Comparison of ENCODE assay signal across 16 cellular contexts in the genomic region with DNA sequence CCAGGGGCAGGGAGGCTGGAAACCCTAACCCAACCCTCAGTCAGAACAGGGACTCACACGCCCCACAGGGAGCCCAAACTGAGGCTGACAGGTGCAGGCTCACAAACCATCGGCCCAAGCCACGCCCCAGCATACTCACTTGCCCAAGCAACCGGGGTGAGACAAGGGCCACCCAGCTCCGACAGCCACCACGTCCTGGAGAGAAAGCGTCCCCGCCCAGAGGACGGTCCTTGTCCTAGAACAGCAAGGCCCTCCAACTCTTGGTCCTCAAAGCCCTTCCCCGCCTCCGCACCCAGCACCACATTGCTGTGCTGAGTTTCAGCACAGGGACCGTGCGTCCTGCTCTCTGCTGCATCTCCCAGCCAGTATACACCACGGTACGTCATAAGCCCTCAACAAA. TPM values are rescaled to one million over a fixed set of nuclear protein-coding genes. Genes with fewer than 3 reads are reported as not detected.
DNase-seq lines count a peak whose midpoint lies in the region; TF ChIP-seq lines count a peak whose summit lies in the region.
"Had no signal": no experiment of that assay in that cellular context is flagged by ENCODE, and none has a peak within 500 bp of the region (broad histone marks: within the 10 kb centered on the region; RNA-seq: fewer than 3 reads in every experiment).

No MANE protein-coding gene starts in this region.

- no peak overlapping the region for H3K4me3 ChIP-seq in coronary artery
- no peak overlapping the region for H3K4me3 ChIP-seq in stomach
- H3K4me3 ChIP-seq: left ventricle myocardium inferior, right atrium auricular region had no signal

- H3K9me3 ChIP-seq in stomach: peaks cover 0 to 21% (median 5%) of the 10 kb centered on the region in 4 donors
- H3K9me3 ChIP-seq: right atrium auricular region had no signal

- H3K27ac Mint-ChIP-seq in immature natural killer cell: peak overlapping the region in 1 of 6 donors; percentile 46
- H3K27ac Mint-ChIP-seq: CD4-positive, alpha-beta T cell; nephron had no signal

- intact Hi-C loops in stomach (cut with DNase I; ENCODE audit: low total_unique reads): no loop called here

- 43 to 76% (median 65%) methylated on average over 15 of the region's 15 CpGs for WGBS in stomach, 5 donors

- no peaks in the 10 kb centered on the region for H3K9me3 Mint-ChIP-seq in immature natural killer cell
- H3K9me3 Mint-ChIP-seq: CD4-positive, alpha-beta T cell had no signal

- H3K36me3 ChIP-seq in stomach: peaks cover 0 to 52% (median 20%) of the 10 kb centered on the region in 4 donors
- H3K36me3 ChIP-seq: right atrium auricular region had no signal

- H3K4me3 Mint-ChIP-seq in immature natural killer cell: no peak overlapping the region
- H3K4me3 Mint-ChIP-seq: CD4-positive, alpha-beta T cell; nephron had no signal

- no peak for TF ChIP-seq POLR2A in stomach (IDR thresholded peaks at IDR 0.05)

- no peak for TF ChIP-seq CTCF in coronary artery (IDR thresholded peaks at IDR 0.05)
- no peak for TF ChIP-seq CTCF in stomach (IDR thresholded peaks at IDR 0.05)

- no peak overlapping the region for H3K27ac ChIP-seq in coronary artery
- peak overlapping the region in 2 of 5 donors; percentile 7 to 18 for H3K27ac ChIP-seq in stomach
- H3K27ac ChIP-seq in substantia nigra (ENCODE audit: low read depth, low read length, poor library complexity, severe bottlenecking): no peak overlapping the region
- H3K27ac ChIP-seq: left ventricle myocardium inferior, right atrium auricular region had no signal

- H3K27me3 ChIP-seq in stomach: no peaks in the 10 kb centered on the region
- H3K27me3 ChIP-seq: right atrium auricular region had no signal

- TF ChIP-seq EP300 in stomach (IDR thresholded peaks at IDR 0.05): no peak

- H3K4me1 Mint-ChIP-seq in immature natural killer cell: peaks cover 0 to 2% of the 10 kb centered on the region in 2 donors

- peaks cover 6 to 50% (median 44%) of the 10 kb centered on the region in 3 donors for H3K36me3 Mint-ChIP-seq in immature natural killer cell

- peaks cover 0 to 2% (median 0%) of the 10 kb centered on the region in 3 donors for H3K27me3 Mint-ChIP-seq in immature natural killer cell (ENCODE audit: low read depth in 3 of 3)
- H3K27me3 Mint-ChIP-seq: CD4-positive, alpha-beta T cell had no signal

- no peaks in the 10 kb centered on the region for H3K4me1 ChIP-seq in stomach

- DNase-seq in NCI-H1436 (lab: John Stamatoyannopoulos, UW): peak; percentile 64
- DNase-seq in NCI-H1436 treated with DMSO at 0.1 percent for 48 hours (lab: John Stamatoyannopoulos, UW): no peak
- DNase-seq in NCI-H2081 treated with DMSO at 0.1 percent for 48 hours (lab: John Stamatoyannopoulos, UW): peak; percentile 89
- DNase-seq in coronary artery (ENCODE audit: low spot score): peak; percentile 70
- DNase-seq in stomach: peak; percentile 29
- DNase-seq in immature natural killer cell: no peak
- no peak for DNase-seq in substantia nigra (lab: John Stamatoyannopoulos, UW)
- no peak for DNase-seq in NCI-H446 (lab: John Stamatoyannopoulos, UW)
- DNase-seq: 8988T; activated CD4-positive, alpha-beta T cell treated with anti-CD3 and anti-CD28 coated beads for 1 hour; CD4-positive, alpha-beta T cell; GF-D8; left ventricle myocardium inferior; NCI-H1694 treated with DMSO at 0.1 percent for 48 hours had no signal

RNA-seq across cellular contexts. Expression of a gene that starts 39.6 kb away (rescaled TPM):
- total RNA-seq in stomach: 100 to 1,000 TPM in 1 of 5 donors, 10 to 100 TPM in 4; 12.8 to 469 (median 25.0) TPM
- polyA plus RNA-seq in stomach (10 to 100 TPM; 25.8 to 36.0 (median 28.7) TPM), immature natural killer cell (100 to 1,000 TPM in 1 of 3 donors, 10 to 100 TPM in 2; 85.0 to 166 (median 97.0) TPM)

RNA-seq across cellular contexts. Expression of a gene that starts 48.9 kb away (rescaled TPM):
- 10 to 100 TPM in 4 of 5 donors, 1 to 10 TPM in 1; 9.9 to 19.1 (median 17.1) TPM for total RNA-seq in stomach
- polyA plus RNA-seq in stomach: 10 to 100 TPM; 17.4 to 22.3 (median 18.7) TPM
- polyA plus RNA-seq in immature natural killer cell: 10 to 100 TPM; 24.5 to 47.2 (median 33.1) TPM

RNA-seq across cellular contexts. Expression of a gene that starts 48.9 kb away (rescaled TPM):
- total RNA-seq in stomach: 1 to 10 TPM in 3 of 5 donors, not detected in 2; 4.6 to 8.1 (median 6.2) TPM
- polyA plus RNA-seq in stomach (10 to 100 TPM; 15.9 to 37.1 (median 28.6) TPM), immature natural killer cell (10 to 100 TPM; 63.0 to 74.3 (median 67.4) TPM)

Comparison
In these comparisons a context has a peak if more than half of its experiments do, and no peak if none do; other contexts are left out.
1. DNase-seq: peak in NCI-H1436 (single experiment), NCI-H2081 treated with DMSO at 0.1 percent for 48 hours (single experiment), coronary artery (single experiment) and stomach (single experiment); none in NCI-H1436 treated with DMSO at 0.1 percent for 48 hours (single experiment), immature natural killer cell (0 of 3), substantia nigra (0 of 49) and NCI-H446 (0 of 2).